Comparison of ENCODE assay signal across 23 cellular contexts in genomic region chr6:46466570-46466969, GRCh38. TPM values are rescaled to one million over a fixed set of nuclear protein-coding genes. Genes with fewer than 3 reads are reported as not detected.
"Had no signal": no experiment of that assay in that cellular context is flagged by ENCODE, and none has a peak within 500 bp of the region (broad histone marks: within the 10 kb centered on the region; RNA-seq: fewer than 3 reads in every experiment).

No MANE protein-coding gene starts in this region.

- H3K4me3 ChIP-seq: K562, SJSA1, SK-N-MC had no signal

- H3K9ac ChIP-seq: KMS-11 had no signal

- H3K27me3 ChIP-seq: SJSA1 had no signal

- H3K9me3 Mint-ChIP-seq: IgD-negative memory B cell had no signal

- H3K36me3 ChIP-seq: SJSA1 had no signal

- H3K9me3 ChIP-seq: SJSA1 had no signal

- H3K27ac Mint-ChIP-seq: IgD-negative memory B cell had no signal

- H3K4me2 ChIP-seq: KMS-11 had no signal

- ATAC-seq: K562 had no signal

- H3K4me3 Mint-ChIP-seq: IgD-negative memory B cell had no signal

- H3K27ac ChIP-seq: HL-60, KMS-11, SJSA1, SK-N-MC had no signal

- H3K4me1 Mint-ChIP-seq: IgD-negative memory B cell had no signal

- DNase-seq: Kasumi-1, MM.1S, NCI-H1092 treated with DMSO at 0.1 percent for 48 hours, NCI-H1436, NCI-H187, NCI-H2029, NCI-H2081 treated with DMSO at 0.1 percent for 48 hours, NCI-H2171, NCI-H226, NCI-H446, NCI-H510A, NCI-H524 treated with DMSO at 0.1 percent for 48 hours, NCI-H69, NCI-H774, Right ventricle myocardium superior, RPMI8226, SIG-M5 had no signal

RNA-seq across cellular contexts. Expression of gene RCAN2, which starts 24.7 kb away (rescaled TPM):
- polyA plus RNA-seq: IgD-negative memory B cell, K562 had no signal
